ENCODE assay signal across 1 cellular context in genomic region chr15:65610871-65611718, GRCh38.
TF ChIP-seq lines count a peak whose summit lies in the region.

TSS of gene INTS14 (minus strand) at chr15:65611131. CDS start at chr15:65607380, 3,751 bp downstream.

TF ChIP-seq in K562, 482 proteins besides CTCF, POLR2A, EP300 and RAD21 (continued from another document and continues in another):
- TF ChIP-seq ZBTB2 (IDR thresholded peaks at IDR 0.05) (peak; percentile 72; the same call in 1 of the 2 replicates), NR3C1 (CRISPR knock-in tag; IDR thresholded peaks at IDR 0.05) (no peak), YY1 (IDR thresholded peaks at IDR 0.05; ENCODE audit: borderline replicate concordance in 1 of 3, control insufficient read depth in 1 of 3, extremely low read depth in 1 of 3, insufficient read depth in 3 of 3, insufficient read length in 1 of 3, insufficient replicate concordance in 2 of 3, low read depth in 1 of 3, low read length in 2 of 3) (peak in 2 of 3 experiments; percentile 87 to 88), POLR2H (tag; IDR thresholded peaks at IDR 0.05; ENCODE audit: low read depth) (peak; percentile 89), ZNF12 (CRISPR knock-in tag; IDR thresholded peaks at IDR 0.05) (peak; percentile 28; the same call in 1 of the 2 replicates), TEAD4 (IDR thresholded peaks at IDR 0.05; ENCODE audit: low read length) (peak; percentile 52), TEAD4 (CRISPR knock-in tag; IDR thresholded peaks at IDR 0.05; ENCODE audit: borderline replicate concordance) (0 out of 2 replicates have a peak, but pooled peaks have one; percentile 30), TCF7 (IDR thresholded peaks at IDR 0.05; ENCODE audit: borderline replicate concordance) (peak; percentile 82), IRF2 (CRISPR knock-in tag; IDR thresholded peaks at IDR 0.05) (no peak), MLLT1 (IDR thresholded peaks at IDR 0.05) (peak; percentile 30 to 82; a peak in 3 of 4 replicates), ZNF436 (CRISPR knock-in tag; IDR thresholded peaks at IDR 0.05) (no peak), ZFX (CRISPR knock-in tag; IDR thresholded peaks at IDR 0.05) (peak; percentile 98), ZSCAN32 (CRISPR knock-in tag; IDR thresholded peaks at IDR 0.05) (no peak), MCM3 (IDR thresholded peaks at IDR 0.05) (no peak), DPF2 (IDR thresholded peaks at IDR 0.05) (peak; percentile 61; the same call in 1 of the 2 replicates), RBM34 (IDR thresholded peaks at IDR 0.05; ENCODE audit: borderline replicate concordance, insufficient read depth, low read length) (no peak), HDAC1 (IDR thresholded peaks at IDR 0.05) (peak in 1 of 2 experiments; percentile 77; a peak in 2 of 4 replicates), GTF2F1 (IDR thresholded peaks at IDR 0.05; ENCODE audit: low read depth, low read length) (no peak; the same call in 1 of the 2 replicates), PHF20 (IDR thresholded peaks at IDR 0.05; ENCODE audit: partially characterized antibody) (peak; percentile 96), ZNF644 (tag; IDR thresholded peaks at IDR 0.05; ENCODE audit: low read depth) (0 out of 2 replicates have a peak, but pooled peaks have one; percentile 5), PURB (CRISPR knock-in tag; IDR thresholded peaks at IDR 0.05; ENCODE audit: low read depth) (no peak), FOXP1 (CRISPR knock-in tag; IDR thresholded peaks at IDR 0.05) (peak; percentile 78), SIN3B (IDR thresholded peaks at IDR 0.05; ENCODE audit: low read depth) (peak; percentile 95), MXD1 (CRISPR knock-in tag; IDR thresholded peaks at IDR 0.05; ENCODE audit: borderline replicate concordance, poor library complexity, severe bottlenecking) (no peak), RFX7 (CRISPR knock-in tag; IDR thresholded peaks at IDR 0.05) (no peak), EGR1 (conservative IDR thresholded peaks at IDR 0.05) (peak; percentile 31; the same call in 1 of the 2 replicates), ZNF263 (CRISPR knock-in tag; IDR thresholded peaks at IDR 0.05; ENCODE audit: borderline replicate concordance) (peak; percentile 66; the same call in 1 of the 2 replicates), SMAD2 (IDR thresholded peaks at IDR 0.05; ENCODE audit: low read depth, low read length) (no peak), RFX5 (IDR thresholded peaks at IDR 0.05; ENCODE audit: low read depth, low read length) (no peak), ZNF707 (CRISPR knock-in tag; conservative IDR thresholded peaks at IDR 0.05) (no peak), PHTF2 (CRISPR knock-in tag; IDR thresholded peaks at IDR 0.05) (no peak), CREB1 (IDR thresholded peaks at IDR 0.05) (peak; percentile 73), CREB1 (CRISPR knock-in tag; IDR thresholded peaks at IDR 0.05) (peak; percentile 72; the same call in 1 of the 2 replicates), HNRNPUL1 (IDR thresholded peaks at IDR 0.05; ENCODE audit: low read length) (no peak), ZNF175 (CRISPR knock-in tag; IDR thresholded peaks at IDR 0.05; ENCODE audit: low read depth) (no peak; the same call in 1 of the 2 replicates), TRIM28 (IDR thresholded peaks at IDR 0.05) (peak; percentile 79; the same call in 1 of the 2 replicates), SIN3A (IDR thresholded peaks at IDR 0.05; ENCODE audit: borderline replicate concordance in 2 of 2, control insufficient read depth in 1 of 2, low read depth in 2 of 2, low read length in 2 of 2) (peak; percentile 64 to 79; a peak in 2 of 4 replicates), PTRF (tag; IDR thresholded peaks at IDR 0.05) (no peak), ARID1B (IDR thresholded peaks at IDR 0.05) (peak; percentile 62; the same call in 1 of the 2 replicates), SUPT5H (IDR thresholded peaks at IDR 0.05) (peak; percentile 95), ZNF57 (CRISPR knock-in tag; IDR thresholded peaks at IDR 0.05) (no peak), NR1H2 (CRISPR knock-in tag; IDR thresholded peaks at IDR 0.05) (no peak; the same call in 1 of the 2 replicates), FOXM1 (IDR thresholded peaks at IDR 0.05; ENCODE audit: low read depth) (no peak), FOXM1 (CRISPR knock-in tag; IDR thresholded peaks at IDR 0.05; ENCODE audit: low read depth) (peak; percentile 92; the same call in 1 of the 2 replicates), CHD2 (IDR thresholded peaks at IDR 0.05; ENCODE audit: low read depth, low read length) (peak; percentile 55), NKRF (IDR thresholded peaks at IDR 0.05; ENCODE audit: borderline replicate concordance) (no peak; the same call in 1 of the 2 replicates), HMG20B (CRISPR knock-in tag; IDR thresholded peaks at IDR 0.05) (no peak), CHD1 (IDR thresholded peaks at IDR 0.05; ENCODE audit: low read length) (peak; percentile 1)
- TF ChIP-seq, protein P1, sequence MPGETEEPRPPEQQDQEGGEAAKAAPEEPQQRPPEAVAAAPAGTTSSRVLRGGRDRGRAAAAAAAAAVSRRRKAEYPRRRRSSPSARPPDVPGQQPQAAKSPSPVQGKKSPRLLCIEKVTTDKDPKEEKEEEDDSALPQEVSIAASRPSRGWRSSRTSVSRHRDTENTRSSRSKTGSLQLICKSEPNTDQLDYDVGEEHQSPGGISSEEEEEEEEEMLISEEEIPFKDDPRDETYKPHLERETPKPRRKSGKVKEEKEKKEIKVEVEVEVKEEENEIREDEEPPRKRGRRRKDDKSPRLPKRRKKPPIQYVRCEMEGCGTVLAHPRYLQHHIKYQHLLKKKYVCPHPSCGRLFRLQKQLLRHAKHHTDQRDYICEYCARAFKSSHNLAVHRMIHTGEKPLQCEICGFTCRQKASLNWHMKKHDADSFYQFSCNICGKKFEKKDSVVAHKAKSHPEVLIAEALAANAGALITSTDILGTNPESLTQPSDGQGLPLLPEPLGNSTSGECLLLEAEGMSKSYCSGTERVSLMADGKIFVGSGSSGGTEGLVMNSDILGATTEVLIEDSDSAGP (CRISPR knock-in tag; IDR thresholded peaks at IDR 0.05): no peak
- TF ChIP-seq, protein P2, sequence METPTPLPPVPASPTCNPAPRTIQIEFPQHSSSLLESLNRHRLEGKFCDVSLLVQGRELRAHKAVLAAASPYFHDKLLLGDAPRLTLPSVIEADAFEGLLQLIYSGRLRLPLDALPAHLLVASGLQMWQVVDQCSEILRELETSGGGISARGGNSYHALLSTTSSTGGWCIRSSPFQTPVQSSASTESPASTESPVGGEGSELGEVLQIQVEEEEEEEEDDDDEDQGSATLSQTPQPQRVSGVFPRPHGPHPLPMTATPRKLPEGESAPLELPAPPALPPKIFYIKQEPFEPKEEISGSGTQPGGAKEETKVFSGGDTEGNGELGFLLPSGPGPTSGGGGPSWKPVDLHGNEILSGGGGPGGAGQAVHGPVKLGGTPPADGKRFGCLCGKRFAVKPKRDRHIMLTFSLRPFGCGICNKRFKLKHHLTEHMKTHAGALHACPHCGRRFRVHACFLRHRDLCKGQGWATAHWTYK (CRISPR knock-in tag; IDR thresholded peaks at IDR 0.05): peak; percentile 58; the same call in 1 of the 2 replicates
- TF ChIP-seq, protein P3, sequence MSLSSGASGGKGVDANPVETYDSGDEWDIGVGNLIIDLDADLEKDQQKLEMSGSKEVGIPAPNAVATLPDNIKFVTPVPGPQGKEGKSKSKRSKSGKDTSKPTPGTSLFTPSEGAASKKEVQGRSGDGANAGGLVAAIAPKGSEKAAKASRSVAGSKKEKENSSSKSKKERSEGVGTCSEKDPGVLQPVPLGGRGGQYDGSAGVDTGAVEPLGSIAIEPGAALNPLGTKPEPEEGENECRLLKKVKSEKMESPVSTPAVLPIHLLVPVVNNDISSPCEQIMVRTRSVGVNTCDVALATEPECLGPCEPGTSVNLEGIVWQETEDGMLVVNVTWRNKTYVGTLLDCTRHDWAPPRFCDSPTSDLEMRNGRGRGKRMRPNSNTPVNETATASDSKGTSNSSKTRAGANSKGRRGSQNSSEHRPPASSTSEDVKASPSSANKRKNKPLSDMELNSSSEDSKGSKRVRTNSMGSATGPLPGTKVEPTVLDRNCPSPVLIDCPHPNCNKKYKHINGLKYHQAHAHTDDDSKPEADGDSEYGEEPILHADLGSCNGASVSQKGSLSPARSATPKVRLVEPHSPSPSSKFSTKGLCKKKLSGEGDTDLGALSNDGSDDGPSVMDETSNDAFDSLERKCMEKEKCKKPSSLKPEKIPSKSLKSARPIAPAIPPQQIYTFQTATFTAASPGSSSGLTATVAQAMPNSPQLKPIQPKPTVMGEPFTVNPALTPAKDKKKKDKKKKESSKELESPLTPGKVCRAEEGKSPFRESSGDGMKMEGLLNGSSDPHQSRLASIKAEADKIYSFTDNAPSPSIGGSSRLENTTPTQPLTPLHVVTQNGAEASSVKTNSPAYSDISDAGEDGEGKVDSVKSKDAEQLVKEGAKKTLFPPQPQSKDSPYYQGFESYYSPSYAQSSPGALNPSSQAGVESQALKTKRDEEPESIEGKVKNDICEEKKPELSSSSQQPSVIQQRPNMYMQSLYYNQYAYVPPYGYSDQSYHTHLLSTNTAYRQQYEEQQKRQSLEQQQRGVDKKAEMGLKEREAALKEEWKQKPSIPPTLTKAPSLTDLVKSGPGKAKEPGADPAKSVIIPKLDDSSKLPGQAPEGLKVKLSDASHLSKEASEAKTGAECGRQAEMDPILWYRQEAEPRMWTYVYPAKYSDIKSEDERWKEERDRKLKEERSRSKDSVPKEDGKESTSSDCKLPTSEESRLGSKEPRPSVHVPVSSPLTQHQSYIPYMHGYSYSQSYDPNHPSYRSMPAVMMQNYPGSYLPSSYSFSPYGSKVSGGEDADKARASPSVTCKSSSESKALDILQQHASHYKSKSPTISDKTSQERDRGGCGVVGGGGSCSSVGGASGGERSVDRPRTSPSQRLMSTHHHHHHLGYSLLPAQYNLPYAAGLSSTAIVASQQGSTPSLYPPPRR (CRISPR knock-in tag; IDR thresholded peaks at IDR 0.05; ENCODE audit: borderline replicate concordance): no peak
- TF ChIP-seq, protein P4, sequence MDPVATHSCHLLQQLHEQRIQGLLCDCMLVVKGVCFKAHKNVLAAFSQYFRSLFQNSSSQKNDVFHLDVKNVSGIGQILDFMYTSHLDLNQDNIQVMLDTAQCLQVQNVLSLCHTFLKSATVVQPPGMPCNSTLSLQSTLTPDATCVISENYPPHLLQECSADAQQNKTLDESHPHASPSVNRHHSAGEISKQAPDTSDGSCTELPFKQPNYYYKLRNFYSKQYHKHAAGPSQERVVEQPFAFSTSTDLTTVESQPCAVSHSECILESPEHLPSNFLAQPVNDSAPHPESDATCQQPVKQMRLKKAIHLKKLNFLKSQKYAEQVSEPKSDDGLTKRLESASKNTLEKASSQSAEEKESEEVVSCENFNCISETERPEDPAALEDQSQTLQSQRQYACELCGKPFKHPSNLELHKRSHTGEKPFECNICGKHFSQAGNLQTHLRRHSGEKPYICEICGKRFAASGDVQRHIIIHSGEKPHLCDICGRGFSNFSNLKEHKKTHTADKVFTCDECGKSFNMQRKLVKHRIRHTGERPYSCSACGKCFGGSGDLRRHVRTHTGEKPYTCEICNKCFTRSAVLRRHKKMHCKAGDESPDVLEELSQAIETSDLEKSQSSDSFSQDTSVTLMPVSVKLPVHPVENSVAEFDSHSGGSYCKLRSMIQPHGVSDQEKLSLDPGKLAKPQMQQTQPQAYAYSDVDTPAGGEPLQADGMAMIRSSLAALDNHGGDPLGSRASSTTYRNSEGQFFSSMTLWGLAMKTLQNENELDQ (CRISPR knock-in tag; IDR thresholded peaks at IDR 0.05; ENCODE audit: borderline replicate concordance): no peak
